ENCODE assay signal across 8 cellular contexts in genomic region chr6:80106418-80107235, GRCh38. TPM values are rescaled to one million over a fixed set of nuclear protein-coding genes. Genes with fewer than 3 reads are reported as not detected.
A peak's percentile ranks its signal among the peaks of the same experiment; 100 is the strongest.
DNase-seq lines count a peak whose midpoint lies in the region; ATAC-seq and TF ChIP-seq lines count a peak whose summit lies in the region.

TSS of gene BCKDHB (plus strand) at chr6:80106671. CDS start at chr6:80106694, 23 bp downstream.

- POLR2A ChIA-PET in Panc1 (lab: Charles Lee), result interaction anchor here (0.6 to 0.7 kb wide), 2 partner anchors 17 to 22 kb away, joined by 3 to 5 read pairs; no protein-coding TSS in a partner anchor

- H3K9me3 ChIP-seq in Panc1 (ENCODE audit: control insufficient read depth, insufficient read depth, low read depth, low read length) (no peaks in the 10 kb centered on the region), esophagus (ENCODE audit: control insufficient read depth in 2 of 2, insufficient read depth in 1 of 2, low read depth in 1 of 2, low read length in 1 of 2) (no peaks in the 10 kb centered on the region), mucosa of stomach (ENCODE audit: control insufficient read depth, low read length) (no peaks in the 10 kb centered on the region)

- WGBS in esophagus, 2 donors, result 0 to 1% methylated on average over 56 of the region's 56 CpGs

- H3K4me3 Mint-ChIP-seq in activated T-cell treated with anti-CD3 and anti-CD28 coated beads, Interleukin-2, amount 50 U/mL, for 4 hours, result peak within 1 kb of the TSS; percentile 93

- in situ Hi-C loops in Panc1 (cut with HindIII; ENCODE audit: low pct_unique_long_range_greater_than_20kb, low sequenced_read_pairs), result no loop called here

- no peak for TF ChIP-seq CTCF in Panc1 (IDR thresholded peaks at IDR 0.05)

- DNase-seq in DMS53 (lab: John Stamatoyannopoulos, UW) (peak; percentile 99), KG1 (lab: John Stamatoyannopoulos, UW) (peak; percentile 96), Panc1 (ENCODE audit: low read depth, low spot score) (peak; percentile 84)
- peak; percentile 96 for DNase-seq in activated T-cell treated with anti-CD3 and anti-CD28 coated beads, Interleukin-2, amount 50 U/mL, for 4 hours
- peak; percentile 91 to 92 for DNase-seq in stimulated activated CD8-positive, alpha-beta memory T cell treated with anti-CD3 and anti-CD28 coated beads, Interleukin-7, amount 100 ng/mL, for 1 hour (ENCODE audit: low read depth in 2 of 2)

- peaks cover 3% of the 10 kb centered on the region for H3K36me3 Mint-ChIP-seq in activated T-cell treated with anti-CD3 and anti-CD28 coated beads, Interleukin-2, amount 50 U/mL, for 4 hours (ENCODE audit: insufficient read depth)

- H3K27me3 Mint-ChIP-seq in activated T-cell treated with anti-CD3 and anti-CD28 coated beads, Interleukin-2, amount 50 U/mL, for 4 hours (ENCODE audit: low read depth), result peaks cover 14% of the 10 kb centered on the region

- H3K36me3 ChIP-seq in Panc1 (ENCODE audit: control insufficient read depth, insufficient read depth, low read length) (no peaks in the 10 kb centered on the region), esophagus (ENCODE audit: control insufficient read depth in 2 of 2, insufficient read depth in 2 of 2, low read length in 1 of 2) (no peaks in the 10 kb centered on the region), mucosa of stomach (ENCODE audit: control insufficient read depth, insufficient read depth, low read length) (no peaks in the 10 kb centered on the region)

- H3K27me3 ChIP-seq in Panc1 (ENCODE audit: control insufficient read depth, insufficient read depth, low read length) (0 out of 2 replicates have a peak, but pooled peaks cover 2% of the 10 kb centered on the region), esophagus (ENCODE audit: control insufficient read depth in 1 of 2, insufficient read depth in 2 of 2, low read length in 2 of 2) (no peaks in the 10 kb centered on the region), mucosa of stomach (ENCODE audit: control insufficient read depth, insufficient read depth, low read length) (no peaks in the 10 kb centered on the region)

- H3K9ac ChIP-seq in mucosa of stomach (ENCODE audit: low read length), result peak within 1 kb of the TSS; percentile 66

- no TSS peak for BruUV-seq in Panc1 (replicated peaks; lab: Mats Ljungman, UMichigan)

- intact Hi-C loops in Panc1 (cut with micrococcal nuclease; ENCODE audit: unreplicated experiment), result no loop called here

- peak; percentile 99 for ATAC-seq in GM21723 (IDR thresholded peaks at IDR 0.05; ENCODE audit: unreplicated experiment)
- peak; percentile 100 for ATAC-seq in Panc1
- ATAC-seq in activated T-cell treated with anti-CD3 and anti-CD28 coated beads, Interleukin-2, amount 50 U/mL, for 4 hours, result peak; percentile 98 to 99

- no peaks in the 10 kb centered on the region for H3K9me3 Mint-ChIP-seq in activated T-cell treated with anti-CD3 and anti-CD28 coated beads, Interleukin-2, amount 50 U/mL, for 4 hours

- H3K4me3 ChIP-seq in Panc1 (ENCODE audit: low read depth in 2 of 2, low read length in 2 of 2) (peak within 1 kb of the TSS; percentile 81 to 89), esophagus (ENCODE audit: low read depth in 1 of 2, low read length in 2 of 2) (peak within 1 kb of the TSS; percentile 50 to 89), mucosa of stomach (ENCODE audit: low read length) (peak within 1 kb of the TSS; percentile 58)

- peaks cover 15% of the 10 kb centered on the region for H3K4me1 Mint-ChIP-seq in activated T-cell treated with anti-CD3 and anti-CD28 coated beads, Interleukin-2, amount 50 U/mL, for 4 hours (ENCODE audit: low read depth)

- CTCF ChIA-PET in Panc1 (lab: Charles Lee), result interaction anchor here (0.6 to 0.7 kb wide), 2 partner anchors 11 to 822 kb away, joined by 3 to 9 read pairs; no protein-coding TSS in a partner anchor

- H3K27ac ChIP-seq in Panc1 (ENCODE audit: low read length), result peak within 1 kb of the TSS; percentile 88
- peak within 1 kb of the TSS; percentile 75 to 95 for H3K27ac ChIP-seq in esophagus (ENCODE audit: low read depth in 2 of 2, low read length in 1 of 2)

- peaks cover 12% of the 10 kb centered on the region for H3K4me1 ChIP-seq in Panc1 (ENCODE audit: control insufficient read depth, insufficient read depth, low read length)
- H3K4me1 ChIP-seq in esophagus (ENCODE audit: control insufficient read depth in 2 of 2, insufficient read depth in 2 of 2, low read length in 1 of 2), result no peaks in the 10 kb centered on the region
- H3K4me1 ChIP-seq in mucosa of stomach (ENCODE audit: control insufficient read depth, insufficient read depth, low read length), result peaks cover 3% of the 10 kb centered on the region

RNA-seq across cellular contexts. Expression of gene BCKDHB, which starts in this region (rescaled TPM):
- 16.4 TPM for total RNA-seq in Panc1 (2021; ENCODE audit: unreplicated experiment)
- polyA plus RNA-seq in Panc1 (2012; ENCODE audit: insufficient read length), result 9.9 TPM
- total RNA-seq in activated T-cell treated with anti-CD3 and anti-CD28 coated beads, Interleukin-2, amount 50 U/mL, for 4 hours, result 1 to 10 TPM; 7.0 to 9.3 (median 8.0) TPM
- polyA plus RNA-seq in esophagus, result 1 to 10 TPM; 3.4 to 6.9 TPM

Comparison
In these comparisons a context has a peak if more than half of its experiments do, and no peak if none do; other contexts are left out.
1. Peak in every context shown above with its lines: DNase-seq, ATAC-seq, H3K4me3 ChIP-seq and H3K27ac ChIP-seq.